Comparison of ENCODE assay signal across 1 cellular context in the genomic region with DNA sequence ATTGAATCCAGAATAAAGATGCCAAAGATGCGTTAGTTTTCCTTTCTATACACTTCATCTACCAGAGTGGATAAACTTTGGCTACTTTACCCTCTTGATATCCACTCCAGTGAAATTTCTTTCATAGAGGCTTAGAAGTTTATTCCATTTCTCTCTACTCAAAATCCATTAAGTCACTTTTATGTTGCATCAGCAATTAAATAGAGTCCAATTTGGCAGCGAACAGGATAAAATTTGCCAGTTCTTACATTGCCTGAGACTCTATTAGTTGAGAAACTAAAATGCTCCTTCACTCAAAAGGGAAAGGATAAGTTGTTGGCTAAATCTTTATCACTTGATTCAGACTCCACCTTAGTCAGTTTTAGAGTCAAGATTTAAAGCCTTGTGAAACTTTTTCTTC.
TF ChIP-seq lines count a peak whose summit lies in the region.

No MANE protein-coding gene starts in this region.

TF ChIP-seq in K562, 482 proteins besides CTCF, POLR2A, EP300 and RAD21 (continued from another document):
- TF ChIP-seq HMG20A (CRISPR knock-in tag; conservative IDR thresholded peaks at IDR 0.05) (no peak), HMGXB4 (CRISPR knock-in tag; IDR thresholded peaks at IDR 0.05) (no peak), MXD1 (CRISPR knock-in tag; IDR thresholded peaks at IDR 0.05; ENCODE audit: borderline replicate concordance, poor library complexity, severe bottlenecking) (no peak), HNRNPUL1 (IDR thresholded peaks at IDR 0.05; ENCODE audit: low read length) (no peak), MAFG (tag; conservative IDR thresholded peaks at IDR 0.05) (peak; percentile 59), SMAD4 (CRISPR knock-in tag; conservative IDR thresholded peaks at IDR 0.05) (no peak), KAT8 (IDR thresholded peaks at IDR 0.05; ENCODE audit: low read depth) (no peak)
- TF ChIP-seq, protein P1, sequence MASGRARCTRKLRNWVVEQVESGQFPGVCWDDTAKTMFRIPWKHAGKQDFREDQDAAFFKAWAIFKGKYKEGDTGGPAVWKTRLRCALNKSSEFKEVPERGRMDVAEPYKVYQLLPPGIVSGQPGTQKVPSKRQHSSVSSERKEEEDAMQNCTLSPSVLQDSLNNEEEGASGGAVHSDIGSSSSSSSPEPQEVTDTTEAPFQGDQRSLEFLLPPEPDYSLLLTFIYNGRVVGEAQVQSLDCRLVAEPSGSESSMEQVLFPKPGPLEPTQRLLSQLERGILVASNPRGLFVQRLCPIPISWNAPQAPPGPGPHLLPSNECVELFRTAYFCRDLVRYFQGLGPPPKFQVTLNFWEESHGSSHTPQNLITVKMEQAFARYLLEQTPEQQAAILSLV (tag; IDR thresholded peaks at IDR 0.05) = no peak
- TF ChIP-seq, protein P2, sequence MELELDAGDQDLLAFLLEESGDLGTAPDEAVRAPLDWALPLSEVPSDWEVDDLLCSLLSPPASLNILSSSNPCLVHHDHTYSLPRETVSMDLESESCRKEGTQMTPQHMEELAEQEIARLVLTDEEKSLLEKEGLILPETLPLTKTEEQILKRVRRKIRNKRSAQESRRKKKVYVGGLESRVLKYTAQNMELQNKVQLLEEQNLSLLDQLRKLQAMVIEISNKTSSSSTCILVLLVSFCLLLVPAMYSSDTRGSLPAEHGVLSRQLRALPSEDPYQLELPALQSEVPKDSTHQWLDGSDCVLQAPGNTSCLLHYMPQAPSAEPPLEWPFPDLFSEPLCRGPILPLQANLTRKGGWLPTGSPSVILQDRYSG (tag; conservative IDR thresholded peaks at IDR 0.05; ENCODE audit: low read depth) = no peak
TF ChIP-seq in K562: peak in this region for 5.
